1 cellular context compared by ENCODE assay signal in genomic region chr11:133386262-133386661, GRCh38.
TF ChIP-seq lines count a peak whose summit lies in the region.

No MANE protein-coding gene starts in this region.

TF ChIP-seq in H1, 55 proteins besides CTCF, POLR2A, EP300 and RAD21 (continued from another document):
- TF ChIP-seq, protein P1, sequence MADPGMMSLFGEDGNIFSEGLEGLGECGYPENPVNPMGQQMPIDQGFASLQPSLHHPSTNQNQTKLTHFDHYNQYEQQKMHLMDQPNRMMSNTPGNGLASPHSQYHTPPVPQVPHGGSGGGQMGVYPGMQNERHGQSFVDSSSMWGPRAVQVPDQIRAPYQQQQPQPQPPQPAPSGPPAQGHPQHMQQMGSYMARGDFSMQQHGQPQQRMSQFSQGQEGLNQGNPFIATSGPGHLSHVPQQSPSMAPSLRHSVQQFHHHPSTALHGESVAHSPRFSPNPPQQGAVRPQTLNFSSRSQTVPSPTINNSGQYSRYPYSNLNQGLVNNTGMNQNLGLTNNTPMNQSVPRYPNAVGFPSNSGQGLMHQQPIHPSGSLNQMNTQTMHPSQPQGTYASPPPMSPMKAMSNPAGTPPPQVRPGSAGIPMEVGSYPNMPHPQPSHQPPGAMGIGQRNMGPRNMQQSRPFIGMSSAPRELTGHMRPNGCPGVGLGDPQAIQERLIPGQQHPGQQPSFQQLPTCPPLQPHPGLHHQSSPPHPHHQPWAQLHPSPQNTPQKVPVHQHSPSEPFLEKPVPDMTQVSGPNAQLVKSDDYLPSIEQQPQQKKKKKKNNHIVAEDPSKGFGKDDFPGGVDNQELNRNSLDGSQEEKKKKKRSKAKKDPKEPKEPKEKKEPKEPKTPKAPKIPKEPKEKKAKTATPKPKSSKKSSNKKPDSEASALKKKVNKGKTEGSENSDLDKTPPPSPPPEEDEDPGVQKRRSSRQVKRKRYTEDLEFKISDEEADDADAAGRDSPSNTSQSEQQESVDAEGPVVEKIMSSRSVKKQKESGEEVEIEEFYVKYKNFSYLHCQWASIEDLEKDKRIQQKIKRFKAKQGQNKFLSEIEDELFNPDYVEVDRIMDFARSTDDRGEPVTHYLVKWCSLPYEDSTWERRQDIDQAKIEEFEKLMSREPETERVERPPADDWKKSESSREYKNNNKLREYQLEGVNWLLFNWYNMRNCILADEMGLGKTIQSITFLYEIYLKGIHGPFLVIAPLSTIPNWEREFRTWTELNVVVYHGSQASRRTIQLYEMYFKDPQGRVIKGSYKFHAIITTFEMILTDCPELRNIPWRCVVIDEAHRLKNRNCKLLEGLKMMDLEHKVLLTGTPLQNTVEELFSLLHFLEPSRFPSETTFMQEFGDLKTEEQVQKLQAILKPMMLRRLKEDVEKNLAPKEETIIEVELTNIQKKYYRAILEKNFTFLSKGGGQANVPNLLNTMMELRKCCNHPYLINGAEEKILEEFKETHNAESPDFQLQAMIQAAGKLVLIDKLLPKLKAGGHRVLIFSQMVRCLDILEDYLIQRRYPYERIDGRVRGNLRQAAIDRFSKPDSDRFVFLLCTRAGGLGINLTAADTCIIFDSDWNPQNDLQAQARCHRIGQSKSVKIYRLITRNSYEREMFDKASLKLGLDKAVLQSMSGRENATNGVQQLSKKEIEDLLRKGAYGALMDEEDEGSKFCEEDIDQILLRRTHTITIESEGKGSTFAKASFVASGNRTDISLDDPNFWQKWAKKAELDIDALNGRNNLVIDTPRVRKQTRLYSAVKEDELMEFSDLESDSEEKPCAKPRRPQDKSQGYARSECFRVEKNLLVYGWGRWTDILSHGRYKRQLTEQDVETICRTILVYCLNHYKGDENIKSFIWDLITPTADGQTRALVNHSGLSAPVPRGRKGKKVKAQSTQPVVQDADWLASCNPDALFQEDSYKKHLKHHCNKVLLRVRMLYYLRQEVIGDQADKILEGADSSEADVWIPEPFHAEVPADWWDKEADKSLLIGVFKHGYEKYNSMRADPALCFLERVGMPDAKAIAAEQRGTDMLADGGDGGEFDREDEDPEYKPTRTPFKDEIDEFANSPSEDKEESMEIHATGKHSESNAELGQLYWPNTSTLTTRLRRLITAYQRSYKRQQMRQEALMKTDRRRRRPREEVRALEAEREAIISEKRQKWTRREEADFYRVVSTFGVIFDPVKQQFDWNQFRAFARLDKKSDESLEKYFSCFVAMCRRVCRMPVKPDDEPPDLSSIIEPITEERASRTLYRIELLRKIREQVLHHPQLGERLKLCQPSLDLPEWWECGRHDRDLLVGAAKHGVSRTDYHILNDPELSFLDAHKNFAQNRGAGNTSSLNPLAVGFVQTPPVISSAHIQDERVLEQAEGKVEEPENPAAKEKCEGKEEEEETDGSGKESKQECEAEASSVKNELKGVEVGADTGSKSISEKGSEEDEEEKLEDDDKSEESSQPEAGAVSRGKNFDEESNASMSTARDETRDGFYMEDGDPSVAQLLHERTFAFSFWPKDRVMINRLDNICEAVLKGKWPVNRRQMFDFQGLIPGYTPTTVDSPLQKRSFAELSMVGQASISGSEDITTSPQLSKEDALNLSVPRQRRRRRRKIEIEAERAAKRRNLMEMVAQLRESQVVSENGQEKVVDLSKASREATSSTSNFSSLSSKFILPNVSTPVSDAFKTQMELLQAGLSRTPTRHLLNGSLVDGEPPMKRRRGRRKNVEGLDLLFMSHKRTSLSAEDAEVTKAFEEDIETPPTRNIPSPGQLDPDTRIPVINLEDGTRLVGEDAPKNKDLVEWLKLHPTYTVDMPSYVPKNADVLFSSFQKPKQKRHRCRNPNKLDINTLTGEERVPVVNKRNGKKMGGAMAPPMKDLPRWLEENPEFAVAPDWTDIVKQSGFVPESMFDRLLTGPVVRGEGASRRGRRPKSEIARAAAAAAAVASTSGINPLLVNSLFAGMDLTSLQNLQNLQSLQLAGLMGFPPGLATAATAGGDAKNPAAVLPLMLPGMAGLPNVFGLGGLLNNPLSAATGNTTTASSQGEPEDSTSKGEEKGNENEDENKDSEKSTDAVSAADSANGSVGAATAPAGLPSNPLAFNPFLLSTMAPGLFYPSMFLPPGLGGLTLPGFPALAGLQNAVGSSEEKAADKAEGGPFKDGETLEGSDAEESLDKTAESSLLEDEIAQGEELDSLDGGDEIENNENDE (IDR thresholded peaks at IDR 0.05; ENCODE audit: insufficient replicate concordance, low read length), result no peak
